In the genomic region with DNA sequence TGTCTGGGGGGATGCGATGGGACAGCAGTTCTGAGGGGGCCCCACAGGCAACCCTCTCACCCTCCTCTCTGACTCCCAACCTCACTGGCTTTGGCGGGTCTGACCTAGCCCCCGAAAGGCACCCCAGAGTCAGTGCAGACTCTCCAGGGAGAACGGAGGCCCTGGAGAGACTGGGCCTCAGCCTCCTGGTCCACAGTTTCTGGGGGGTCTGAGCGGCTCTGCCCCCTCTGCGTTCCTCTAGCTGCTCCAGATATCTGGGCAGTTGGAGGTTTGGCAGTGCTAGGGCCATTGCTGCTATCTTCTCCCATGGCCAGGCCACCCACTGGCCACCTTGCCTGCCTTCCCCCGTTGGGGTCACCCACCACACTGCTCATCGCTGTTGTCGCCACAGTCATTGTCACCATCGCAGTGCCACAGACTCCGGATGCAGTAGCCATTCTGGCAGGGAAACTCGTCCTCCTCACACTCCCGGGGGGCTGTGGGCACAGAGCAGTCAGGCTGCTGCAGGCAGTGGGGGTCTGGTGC, we compare ENCODE assay signal across 22 cellular contexts.
"Had no signal": no experiment of that assay in that cellular context is flagged by ENCODE, and none has a peak within 500 bp of the region (broad histone marks: within the 10 kb centered on the region; RNA-seq: fewer than 3 reads in every experiment).

No MANE protein-coding gene starts in this region.

- DNase-seq: IMR-90, Kasumi-1, MM.1S, NCI-H1092 treated with DMSO at 0.1 percent for 48 hours, NCI-H1436 treated with DMSO at 0.1 percent for 48 hours, NCI-H1694 treated with DMSO at 0.1 percent for 48 hours, NCI-H1930, NCI-H2081, NCI-H2107, NCI-H2171, NCI-H226, NCI-H446, NCI-H510A, NCI-H524 treated with DMSO at 0.1 percent for 48 hours, NCI-H69, NCI-H774, RPMI8226, SHP77, SK-N-SH, SW 1271, T-cell had no signal

- H3K9me3 ChIP-seq: SK-N-SH had no signal

- H3K27ac ChIP-seq: KMS-11 had no signal
